28 cellular contexts compared by ENCODE assay signal in the genomic region with DNA sequence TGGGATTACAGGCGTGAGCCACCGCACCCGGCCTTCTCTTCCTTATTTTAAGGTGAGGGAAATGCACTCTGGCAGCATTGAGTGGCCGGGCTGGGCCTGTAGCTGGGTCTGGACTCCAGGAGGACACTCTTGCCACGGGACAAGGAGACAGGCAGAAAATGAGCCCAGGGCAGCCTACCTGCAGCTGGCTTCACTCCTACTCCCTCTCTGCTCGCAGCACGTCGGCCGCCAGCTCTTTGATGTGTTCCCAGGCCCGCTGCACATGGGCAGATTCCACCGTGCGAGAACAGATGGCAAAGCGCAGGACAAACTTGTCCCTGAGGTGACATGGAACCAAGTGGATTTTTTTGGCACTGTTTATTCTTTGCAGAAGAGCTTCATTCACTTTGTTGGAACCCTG.
"Had no signal": no experiment of that assay in that cellular context is flagged by ENCODE, and none has a peak within 500 bp of the region (broad histone marks: within the 10 kb centered on the region; RNA-seq: fewer than 3 reads in every experiment).

No MANE protein-coding gene starts in this region.

- H3K9me3 Mint-ChIP-seq: dendritic cell treated with granulocyte-macrophage colony-stimulating factor and Interleukin-4, amounts not matched to agents 40 ng/mL and 50 ng/mL, for 4 days; immature natural killer cell; stimulated activated memory B cell treated with anti-CD40 and anti-IgM and Interleukin-4, amounts not matched to agents 10 μg/mL and 1 μg/mL and 100 μg/mL, for 72 hours; stimulated activated naive CD8-positive, alpha-beta T cell treated with anti-CD3 and anti-CD28 coated beads, Interleukin-15, Interleukin-2, amounts not matched to agents 100 ng/mL and 50 ng/mL, for 24 hours had no signal

- ATAC-seq: left colon; naive thymus-derived CD4-positive, alpha-beta T cell; psoas muscle; right cardiac atrium; stimulated activated memory B cell treated with anti-CD40 and anti-IgM and Interleukin-4, amounts not matched to agents 10 μg/mL and 1 μg/mL and 100 μg/mL, for 72 hours; upper lobe of right lung had no signal

- H3K27ac Mint-ChIP-seq: dendritic cell treated with granulocyte-macrophage colony-stimulating factor and Interleukin-4, amounts not matched to agents 40 ng/mL and 50 ng/mL, for 4 days; immature natural killer cell; naive thymus-derived CD4-positive, alpha-beta T cell; nephron; neural progenitor cell; stimulated activated memory B cell treated with anti-CD40 and anti-IgM and Interleukin-4, amounts not matched to agents 10 μg/mL and 1 μg/mL and 100 μg/mL, for 72 hours; stimulated activated naive CD8-positive, alpha-beta T cell treated with anti-CD3 and anti-CD28 coated beads, Interleukin-15, Interleukin-2, amounts not matched to agents 100 ng/mL and 50 ng/mL, for 24 hours had no signal

- H3K36me3 Mint-ChIP-seq: immature natural killer cell; naive thymus-derived CD4-positive, alpha-beta T cell; stimulated activated memory B cell treated with anti-CD40 and anti-IgM and Interleukin-4, amounts not matched to agents 10 μg/mL and 1 μg/mL and 100 μg/mL, for 72 hours had no signal

- H3K4me3 Mint-ChIP-seq: dendritic cell treated with granulocyte-macrophage colony-stimulating factor and Interleukin-4, amounts not matched to agents 40 ng/mL and 50 ng/mL, for 4 days; immature natural killer cell; naive thymus-derived CD4-positive, alpha-beta T cell; nephron; neural progenitor cell; stimulated activated memory B cell treated with anti-CD40 and anti-IgM and Interleukin-4, amounts not matched to agents 10 μg/mL and 1 μg/mL and 100 μg/mL, for 72 hours; stimulated activated naive CD8-positive, alpha-beta T cell treated with anti-CD3 and anti-CD28 coated beads, Interleukin-15, Interleukin-2, amounts not matched to agents 100 ng/mL and 50 ng/mL, for 24 hours had no signal

- DNase-seq: colonic mucosa; effector memory CD4-positive, alpha-beta T cell; esophagus squamous epithelium; foreskin melanocyte; glutamatergic neuron; hypothalamus; immature natural killer cell; islet precursor cell; kidney glomerular epithelial cell; left colon; left ventricle myocardium inferior; mammary epithelial cell; mesendoderm; midbrain; naive thymus-derived CD4-positive, alpha-beta T cell; nucleus accumbens; psoas muscle; right cardiac atrium; sigmoid colon; stimulated activated CD4-positive, alpha-beta T cell treated with anti-CD3 and anti-CD28 coated beads, Interleukin-4, amount 100 ng/mL, for 4 hours; transverse colon; upper lobe of right lung; uterus had no signal
